Comparison of ENCODE assay signal across 8 cellular contexts in the genomic region with DNA sequence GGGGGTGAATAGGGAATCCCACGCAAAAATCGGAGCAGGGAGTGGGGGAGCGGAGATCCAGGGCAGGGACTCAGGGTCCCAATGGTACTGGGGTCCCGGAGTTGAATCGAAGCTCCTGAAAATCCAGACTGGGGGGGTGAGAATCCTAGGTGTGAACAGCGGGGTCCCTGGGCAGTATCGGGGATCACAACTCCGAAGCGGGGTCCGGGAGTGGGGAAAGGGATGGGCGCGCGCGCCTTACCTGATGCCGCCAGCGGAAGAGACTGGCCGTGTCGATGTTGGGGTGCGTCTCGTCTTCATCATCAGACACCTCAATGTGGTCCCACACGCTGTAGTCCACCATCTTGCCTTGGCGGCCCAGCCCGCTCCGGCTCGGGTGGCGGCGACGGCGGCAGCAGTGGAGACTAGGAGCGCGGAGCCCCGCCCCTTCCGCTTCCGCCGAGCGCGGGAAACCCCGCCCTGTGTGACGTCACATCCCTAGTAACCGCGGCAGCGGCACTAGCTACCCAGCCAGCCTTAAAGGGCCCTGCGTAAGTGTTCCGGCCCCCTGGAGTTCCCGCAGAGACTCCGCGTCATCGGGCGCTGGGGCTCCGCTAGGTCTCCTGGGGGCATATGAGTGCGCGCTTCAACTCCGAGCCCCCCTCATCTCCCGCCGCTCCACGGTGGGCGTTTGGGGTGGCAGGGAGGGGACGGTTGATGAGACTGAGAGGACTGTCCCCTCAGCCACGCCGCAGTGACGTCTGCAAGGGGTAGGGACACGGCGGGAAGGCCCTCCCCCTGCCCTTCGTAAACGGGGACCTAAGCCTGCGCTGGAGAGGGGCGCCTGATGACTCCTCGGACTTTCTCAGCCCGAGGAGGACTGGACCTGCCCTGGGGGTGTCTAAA. TPM values are rescaled to one million over a fixed set of nuclear protein-coding genes. Genes with fewer than 3 reads are reported as not detected.
DNase-seq lines count a peak whose midpoint lies in the region; ATAC-seq and TF ChIP-seq lines count a peak whose summit lies in the region.

TSS of gene CDC37 (minus strand) at position 406 of the 885 bp plus-strand sequence. CDS start at position 343, 63 bp downstream.

- no peaks in the 10 kb centered on the region for H3K4me1 ChIP-seq in BE2C
- H3K4me1 ChIP-seq in colonic mucosa = peaks cover 16% of the 10 kb centered on the region

- peak within 1 kb of the TSS; percentile 93 to 97 for H3K9ac ChIP-seq in colonic mucosa (ENCODE audit: low read depth in 2 of 2, low read length in 2 of 2)

- DNase-seq in BE2C (peak; percentile 98), GM19240 (ENCODE audit: insufficient read length, low spot score) (peak; percentile 99), NCI-H526 (lab: John Stamatoyannopoulos, UW) (peak; percentile 57 to 94), colonic mucosa (peak; percentile 97), left kidney (ENCODE audit: low read depth, low spot score) (peak; percentile 98)
- DNase-seq in activated CD4-positive, alpha-beta T cell treated with anti-CD3 and anti-CD28 coated beads for 48 hours = peak; percentile 99
- peak; percentile 98 for DNase-seq in stimulated activated CD4-positive, alpha-beta T cell treated with anti-CD3 and anti-CD28 coated beads, Interleukin-1b, Interleukin-23, amount 100 ng/mL, for 48 hours

- H3K9me3 ChIP-seq in BE2C (no peaks in the 10 kb centered on the region), colonic mucosa (no peaks in the 10 kb centered on the region)

- H3K4me3 ChIP-seq in BE2C (ENCODE audit: low read depth, low read length) = peak within 1 kb of the TSS; percentile 98
- H3K4me3 ChIP-seq in colonic mucosa = peak within 1 kb of the TSS; percentile 85

- peaks cover 10% of the 10 kb centered on the region for H3K27me3 ChIP-seq in BE2C
- peaks cover 9% of the 10 kb centered on the region for H3K27me3 ChIP-seq in colonic mucosa

- TF ChIP-seq CTCF in BE2C (IDR thresholded peaks at IDR 0.05; ENCODE audit: low read depth, low read length) (no peak), colonic mucosa (IDR thresholded peaks at IDR 0.05) (no peak)

- ATAC-seq in HG03460 (IDR thresholded peaks at IDR 0.05; ENCODE audit: unreplicated experiment) = peak; percentile 69

- peaks cover 10% of the 10 kb centered on the region for H3K36me3 ChIP-seq in BE2C
- no peaks in the 10 kb centered on the region for H3K36me3 ChIP-seq in colonic mucosa

- intact Hi-C loops in colonic mucosa (cut with DNase I) = no loop called here

- peak within 1 kb of the TSS; percentile 40 for H3K27ac ChIP-seq in colonic mucosa

RNA-seq across cellular contexts. Expression of gene CDC37, which starts in this region (rescaled TPM):
- polyA plus RNA-seq in BE2C (2012; ENCODE audit: insufficient read depth, insufficient read length, low read depth) = 428 TPM
- total RNA-seq in colonic mucosa = 100 to 1,000 TPM; 128 to 286 TPM

Comparison
In these comparisons a context has a peak if more than half of its experiments do, and no peak if none do; other contexts are left out.
1. Peak in every context shown above with its lines: DNase-seq, ATAC-seq, H3K4me3 ChIP-seq and H3K27ac ChIP-seq.